ENCODE assay signal across 9 cellular contexts in genomic region chr15:74040115-74040850, GRCh38. TPM values are rescaled to one million over a fixed set of nuclear protein-coding genes. Genes with fewer than 3 reads are reported as not detected.
DNase-seq lines count a peak whose midpoint lies in the region; ATAC-seq and TF ChIP-seq lines count a peak whose summit lies in the region.
"Had no signal": no experiment of that assay in that cellular context is flagged by ENCODE, and none has a peak within 500 bp of the region (broad histone marks: within the 10 kb centered on the region; RNA-seq: fewer than 3 reads in every experiment).

No MANE protein-coding gene starts in this region.

- no peaks in the 10 kb centered on the region for H3K36me3 ChIP-seq in HCT116 (ENCODE audit: control insufficient read depth in 1 of 2, insufficient read depth in 2 of 2, low read length in 2 of 2)
- H3K36me3 ChIP-seq in left ventricle myocardium inferior = peaks cover 46% of the 10 kb centered on the region
- peaks cover 0 to 98% (median 41%) of the 10 kb centered on the region in 6 donors for H3K36me3 ChIP-seq in spleen

- no peaks in the 10 kb centered on the region for H3K9me2 ChIP-seq in HCT116 (ENCODE audit: insufficient read depth)

- no peak for TF ChIP-seq RAD21 in HCT116 (IDR thresholded peaks at IDR 0.05; ENCODE audit: low read depth)

- WGBS in spleen, 5 donors = 80 to 87% (median 83%) methylated on average over 7 of the region's 7 CpGs

- TF ChIP-seq CTCF in HCT116 (IDR thresholded peaks at IDR 0.05 in 2 of 3, conservative IDR thresholded peaks at IDR 0.05 in 1 of 3; ENCODE audit: borderline replicate concordance in 1 of 3, insufficient read depth in 1 of 3, low read depth in 2 of 3, low read length in 2 of 3) (no peak), astrocyte of the cerebellum (IDR thresholded peaks at IDR 0.05; ENCODE audit: low read depth, low read length, missing control alignments) (no peak), left ventricle myocardium inferior (IDR thresholded peaks at IDR 0.05; ENCODE audit: borderline replicate concordance) (no peak), spleen (IDR thresholded peaks at IDR 0.05 in 8 of 11, conservative IDR thresholded peaks at IDR 0.05 in 3 of 11) (no peak), omental fat pad (IDR thresholded peaks at IDR 0.05) (no peak)

- H3K27ac ChIP-seq in HCT116 (ENCODE audit: low read depth, low read length) (no peak overlapping the region), left ventricle myocardium inferior (replicated peaks) (peak overlapping the region; percentile 72), spleen (peak overlapping the region; percentile 36 to 68 (median 56))

- peak overlapping the region; percentile 22; the same call in 1 of the 2 replicates for H3K4me2 ChIP-seq in HCT116 (ENCODE audit: low read length)

- no peak overlapping the region for H2AFZ ChIP-seq in HCT116 (ENCODE audit: low read depth, low read length, poor library complexity, severe bottlenecking)

- no peaks in the 10 kb centered on the region for H3K79me2 ChIP-seq in HCT116 (ENCODE audit: insufficient read depth, low read length)

- ATAC-seq in HCT116 = no peak
- ATAC-seq in omental fat pad (ENCODE audit: low FRiP score) = no peak
- ATAC-seq in GM19467 (IDR thresholded peaks at IDR 0.05; ENCODE audit: unreplicated experiment) = no peak

- RAD21 ChIA-PET in HCT116 (lab: Charles Lee; ENCODE audit: low non-redundant PET in 1 of 2, low total read pairs in 2 of 2, uncharacterized antibody in 2 of 2, unreplicated experiment in 2 of 2) = no interaction called here

- in situ Hi-C loops in astrocyte of the cerebellum (cut with HindIII; ENCODE audit: low sequenced_read_pairs) = loop anchor here (5.0 kb wide), 2 partner anchors 48 to 83 kb away; partner anchors contain the start of genes PML and STOML1

- H3K4me3 ChIP-seq in HCT116 (replicated peaks in 1 of 2; ENCODE audit: low read depth in 1 of 2, low read length in 2 of 2) = no peak overlapping the region
- no peak overlapping the region for H3K4me3 ChIP-seq in astrocyte of the cerebellum (ENCODE audit: low read depth, low read length)
- no peak overlapping the region for H3K4me3 ChIP-seq in left ventricle myocardium inferior
- no peak overlapping the region for H3K4me3 ChIP-seq in spleen

- intact Hi-C loops in HCT116 (cut with micrococcal nuclease) (no loop called here), left ventricle myocardium inferior (cut with micrococcal nuclease) (no loop called here), spleen (cut with DNase I; ENCODE audit: low total_unique reads) (no loop called here)

- no peak overlapping the region for H3K9ac ChIP-seq in HCT116 (ENCODE audit: low read length)

- TF ChIP-seq POLR2A in HCT116 (IDR thresholded peaks at IDR 0.05; ENCODE audit: borderline replicate concordance, extremely low read depth, insufficient read depth, insufficient read length) = no peak
- TF ChIP-seq POLR2A in spleen (IDR thresholded peaks at IDR 0.05) = no peak

- no TSS peak for BruUV-seq in HCT116 (replicated peaks; lab: Mats Ljungman, UMichigan)

- H3K4me1 ChIP-seq in HCT116 (ENCODE audit: control insufficient read depth in 1 of 2, insufficient read depth in 2 of 2, low read length in 2 of 2) = peaks cover 0 to 9% of the 10 kb centered on the region in 2 experiments; a peak in 1 of 4 replicates
- H3K4me1 ChIP-seq in left ventricle myocardium inferior = peaks cover 81% of the 10 kb centered on the region
- H3K4me1 ChIP-seq in spleen = peaks cover 0 to 69% (median 16%) of the 10 kb centered on the region in 6 donors

- no peaks in the 10 kb centered on the region for H3K27me3 ChIP-seq in HCT116 (ENCODE audit: insufficient read depth, low read length)
- no peaks in the 10 kb centered on the region for H3K27me3 ChIP-seq in left ventricle myocardium inferior (ENCODE audit: low read depth)
- H3K27me3 ChIP-seq in spleen (replicated peaks in 1 of 7) = no peaks in the 10 kb centered on the region

- H3K9me3 ChIP-seq in HCT116 (ENCODE audit: control insufficient read depth in 1 of 2, insufficient read depth in 1 of 2, low read depth in 1 of 2, low read length in 2 of 2) (no peaks in the 10 kb centered on the region), left ventricle myocardium inferior (replicated peaks) (no peaks in the 10 kb centered on the region), spleen (no peaks in the 10 kb centered on the region)

- no peaks in the 10 kb centered on the region for H4K20me1 ChIP-seq in HCT116 (ENCODE audit: insufficient read depth)

- DNase-seq in HCT116 (ENCODE audit: low read depth, low spot score) (no peak), astrocyte of the cerebellum (ENCODE audit: low read depth) (peak; percentile 97), left ventricle myocardium inferior (peak; percentile 48), spleen (no peak), omental fat pad (ENCODE audit: low spot score) (no peak), DMS79 (lab: John Stamatoyannopoulos, UW) (no peak), NCI-H524 (lab: John Stamatoyannopoulos, UW) (no peak)

- POLR2A ChIA-PET in HCT116 (lab: Charles Lee) = no interaction called here

- CTCF ChIA-PET in HCT116 (lab: Charles Lee) = interaction anchor here (1.4 to 6.5 kb wide), 4 partner anchors 8 to 89 kb away, joined by 4 to 132 read pairs (median 28); no protein-coding TSS in a partner anchor

TF ChIP-seq in HCT116, 20 proteins besides CTCF, POLR2A, EP300 and RAD21:
- TF ChIP-seq CEBPB (IDR thresholded peaks at IDR 0.05; ENCODE audit: low read depth) (no peak), ATF3 (IDR thresholded peaks at IDR 0.05) (no peak), ZNF274 (IDR thresholded peaks at IDR 0.05; ENCODE audit: low read depth, low read length) (no peak)

RNA-seq across cellular contexts. Expression of gene GOLGA6A, which starts 42.1 kb away (rescaled TPM):
- total RNA-seq in HCT116 (2021; ENCODE audit: unreplicated experiment) (0.39 TPM), left ventricle myocardium inferior (not detected), spleen (under 1 TPM in 2 of 7 donors, not detected in 5; 0.35 to 0.61 TPM), omental fat pad (not detected)
- polyA plus RNA-seq in HCT116 (2012) = 0.04 and 0.06 TPM in 2 replicates
- under 1 TPM in 1 of 3 donors, not detected in 2; 0.03 TPM for polyA plus RNA-seq in spleen
- total RNA-seq: epithelial cell of proximal tubule had no signal

RNA-seq across cellular contexts. Expression of gene PML, which starts 45.8 kb away (rescaled TPM):
- 28.1 TPM for total RNA-seq in HCT116 (2021; ENCODE audit: unreplicated experiment)
- 23.1 and 29.6 TPM in 2 replicates for polyA plus RNA-seq in HCT116 (2012)
- total RNA-seq in left ventricle myocardium inferior = 19.1 TPM
- 100 to 1,000 TPM in 2 of 7 donors, 10 to 100 TPM in 5; 79.5 to 127 (median 88.4) TPM for total RNA-seq in spleen
- polyA plus RNA-seq in spleen = 10 to 100 TPM; 17.5 to 34.6 (median 26.1) TPM
- 100 to 1,000 TPM in 2 of 4 donors, 10 to 100 TPM in 2; 39.3 to 172 (median 86.5) TPM for total RNA-seq in omental fat pad

RNA-seq across cellular contexts. Expression of gene STOML1, which starts 48.2 kb away (rescaled TPM):
- total RNA-seq in HCT116 (2021; ENCODE audit: unreplicated experiment) = 5.0 TPM
- 3.0 and 4.0 TPM in 2 replicates for polyA plus RNA-seq in HCT116 (2012)
- total RNA-seq in left ventricle myocardium inferior = 26.1 TPM
- 10 to 100 TPM in 3 of 7 donors, 1 to 10 TPM in 4; 9.0 to 15.2 (median 9.6) TPM for total RNA-seq in spleen
- 10 to 100 TPM in 2 of 3 donors, 1 to 10 TPM in 1; 8.2 to 12.4 (median 10.4) TPM for polyA plus RNA-seq in spleen
- 10 to 100 TPM in 3 of 4 donors, 1 to 10 TPM in 1; 9.8 to 24.0 (median 15.9) TPM for total RNA-seq in omental fat pad

Comparison
In these comparisons a context has a peak if more than half of its experiments do, and no peak if none do; other contexts are left out.
1. DNase-seq: peak in astrocyte of the cerebellum (single experiment) and left ventricle myocardium inferior (single experiment); none in HCT116 (single experiment), spleen (single experiment), omental fat pad (single experiment), DMS79 (single experiment) and NCI-H524 (0 of 2).